22 cellular contexts compared by ENCODE assay signal in the genomic region with DNA sequence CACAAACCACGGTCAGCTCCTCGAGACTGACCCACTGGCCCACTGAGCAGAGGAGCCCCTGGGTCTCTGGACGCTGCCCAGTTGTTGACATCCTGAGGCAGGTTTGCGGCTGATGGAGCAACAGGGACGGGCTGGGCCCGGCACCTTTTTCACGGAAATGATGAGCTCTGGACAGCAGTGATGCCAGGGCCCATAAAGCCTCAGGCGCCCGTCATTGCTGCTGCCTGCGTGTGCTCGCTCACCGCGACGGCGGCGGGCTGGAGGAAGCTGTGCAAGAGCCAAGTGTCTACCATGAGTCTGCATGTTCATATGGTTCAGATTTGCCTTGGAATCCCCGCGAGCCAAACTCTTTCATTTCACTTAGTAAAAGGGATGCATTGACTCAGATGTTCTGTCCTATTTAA. TPM values are rescaled to one million over a fixed set of nuclear protein-coding genes. Genes with fewer than 3 reads are reported as not detected.
DNase-seq lines count a peak whose midpoint lies in the region; ATAC-seq and TF ChIP-seq lines count a peak whose summit lies in the region.
"Had no signal": no experiment of that assay in that cellular context is flagged by ENCODE, and none has a peak within 500 bp of the region (broad histone marks: within the 10 kb centered on the region; RNA-seq: fewer than 3 reads in every experiment).

No MANE protein-coding gene starts in this region.

- POLR2A ChIA-PET in BJ (lab: Charles Lee) = interaction anchor here (0.6 to 1.1 kb wide), 2 partner anchors 31 to 245 kb away, joined by 3 to 7 read pairs; a partner anchor contains a TSS

- H3K4me3 Mint-ChIP-seq in activated CD8-positive, alpha-beta memory T cell treated with anti-CD3 and anti-CD28 coated beads, Interleukin-2, amount 10 ng/mL, durations not matched to agents 7 days and 5 days = no peak overlapping the region
- H3K4me3 Mint-ChIP-seq: activated CD4-positive, alpha-beta T cell treated with anti-CD3 and anti-CD28 coated beads, Interleukin-2, amount 10 ng/mL, durations not matched to agents 24 days and 14 days; memory B cell; naive thymus-derived CD8-positive, alpha-beta T cell; stimulated activated naive CD8-positive, alpha-beta T cell treated with anti-CD3 and anti-CD28 coated beads, Interleukin-15, amount 100 ng/mL, for 72 hours had no signal

- CTCF ChIA-PET in BJ (lab: Yijun Ruan, JAX) = interaction anchor here (1.0 to 1.1 kb wide), 3 partner anchors 16 to 163 kb away, joined by 3 to 4 read pairs (median 3); no protein-coding TSS in a partner anchor
- CTCF ChIA-PET in activated CD8-positive, alpha-beta memory T cell treated with anti-CD3 and anti-CD28 coated beads, Interleukin-2, amount 10 ng/mL, durations not matched to agents 7 days and 5 days (lab: Charles Lee) = no interaction called here

- no peaks in the 10 kb centered on the region for H3K36me3 ChIP-seq in BJ (ENCODE audit: control insufficient read depth, insufficient read depth, low read length)
- H3K36me3 ChIP-seq: gastroesophageal sphincter had no signal

- ATAC-seq in activated CD8-positive, alpha-beta memory T cell treated with anti-CD3 and anti-CD28 coated beads, Interleukin-2, amount 10 ng/mL, durations not matched to agents 7 days and 5 days = no peak
- ATAC-seq: gastroesophageal sphincter; naive thymus-derived CD8-positive, alpha-beta T cell; psoas muscle; stimulated activated naive CD8-positive, alpha-beta T cell treated with anti-CD3 and anti-CD28 coated beads, Interleukin-15, amount 100 ng/mL, for 72 hours had no signal

- no peak for TF ChIP-seq CTCF in BJ (IDR thresholded peaks at IDR 0.05; ENCODE audit: insufficient read depth, low read depth, low read length)
- TF ChIP-seq CTCF in HFF-Myc (IDR thresholded peaks at IDR 0.05; ENCODE audit: low read depth, low read length, missing control alignments) = no peak
- TF ChIP-seq CTCF in epithelial cell of esophagus (IDR thresholded peaks at IDR 0.05; ENCODE audit: insufficient read depth, low read depth, low read length, missing control alignments) = no peak

- H3K9me3 Mint-ChIP-seq in activated CD8-positive, alpha-beta memory T cell treated with anti-CD3 and anti-CD28 coated beads, Interleukin-2, amount 10 ng/mL, durations not matched to agents 7 days and 5 days (ENCODE audit: low read depth) = no peaks in the 10 kb centered on the region
- H3K9me3 Mint-ChIP-seq: activated CD4-positive, alpha-beta T cell treated with anti-CD3 and anti-CD28 coated beads, Interleukin-2, amount 10 ng/mL, durations not matched to agents 24 days and 14 days; memory B cell; naive thymus-derived CD8-positive, alpha-beta T cell; stimulated activated naive CD8-positive, alpha-beta T cell treated with anti-CD3 and anti-CD28 coated beads, Interleukin-15, amount 100 ng/mL, for 72 hours had no signal

- H3K27me3 ChIP-seq in BJ (ENCODE audit: control insufficient read depth, insufficient read depth, low read length) = no peaks in the 10 kb centered on the region
- H3K27me3 ChIP-seq: gastroesophageal sphincter had no signal

- no peak overlapping the region; the same call in 1 of the 2 replicates for H3K4me3 ChIP-seq in BJ (ENCODE audit: low read depth, low read length)
- H3K4me3 ChIP-seq in HFF-Myc (replicated peaks; ENCODE audit: low read depth, low read length) = no peak overlapping the region
- no peak overlapping the region for H3K4me3 ChIP-seq in epithelial cell of esophagus (ENCODE audit: low read length)
- H3K4me3 ChIP-seq: coronary artery, gastroesophageal sphincter, psoas muscle had no signal

- H3K27ac Mint-ChIP-seq in activated CD8-positive, alpha-beta memory T cell treated with anti-CD3 and anti-CD28 coated beads, Interleukin-2, amount 10 ng/mL, durations not matched to agents 7 days and 5 days = no peak overlapping the region
- H3K27ac Mint-ChIP-seq: activated CD4-positive, alpha-beta T cell treated with anti-CD3 and anti-CD28 coated beads, Interleukin-2, amount 10 ng/mL, durations not matched to agents 24 days and 14 days; memory B cell; naive thymus-derived CD8-positive, alpha-beta T cell; stimulated activated naive CD8-positive, alpha-beta T cell treated with anti-CD3 and anti-CD28 coated beads, Interleukin-15, amount 100 ng/mL, for 72 hours had no signal

- DNase-seq in BJ (ENCODE audit: low read depth) = peak; percentile 94
- peak; percentile 74 for DNase-seq in HFF-Myc (ENCODE audit: extremely low read depth, low read depth)
- peak; percentile 16 for DNase-seq in epithelial cell of esophagus (ENCODE audit: low read depth)
- DNase-seq in non-pigmented ciliary epithelial cell (ENCODE audit: low read depth) = peak; percentile 55
- DNase-seq in NCI-H774 (lab: John Stamatoyannopoulos, UW) = no peak
- DNase-seq in SHP77 (lab: John Stamatoyannopoulos, UW) = no peak
- no peak for DNase-seq in HK-2 (ENCODE audit: unreplicated experiment)
- DNase-seq in activated CD8-positive, alpha-beta memory T cell treated with anti-CD3 and anti-CD28 coated beads, Interleukin-2, amount 10 ng/mL, durations not matched to agents 7 days and 5 days = no peak
- DNase-seq: activated CD4-positive, alpha-beta T cell treated with anti-CD3 and anti-CD28 coated beads, Interleukin-2, amount 10 ng/mL, durations not matched to agents 24 days and 14 days; activated effector memory CD4-positive, alpha-beta T cell treated with Interleukin-2 at 50 U/mL for 16 hours; Caco-2; naive thymus-derived CD8-positive, alpha-beta T cell; NCI-H1694; NCI-H748 treated with DMSO at 0.1 percent for 48 hours; psoas muscle; SHP77 treated with DMSO at 0.1 percent for 48 hours; stimulated activated CD4-positive, alpha-beta T cell treated with anti-CD3 and anti-CD28 coated beads, Interleukin-4, amount 100 ng/mL, for 24 hours; stimulated activated naive CD8-positive, alpha-beta T cell treated with anti-CD3 and anti-CD28 coated beads, Interleukin-15, amount 100 ng/mL, for 72 hours; trophoblast cell had no signal

- H3K4me1 Mint-ChIP-seq in activated CD8-positive, alpha-beta memory T cell treated with anti-CD3 and anti-CD28 coated beads, Interleukin-2, amount 10 ng/mL, durations not matched to agents 7 days and 5 days = no peaks in the 10 kb centered on the region
- H3K4me1 Mint-ChIP-seq: activated CD4-positive, alpha-beta T cell treated with anti-CD3 and anti-CD28 coated beads, Interleukin-2, amount 10 ng/mL, durations not matched to agents 24 days and 14 days; memory B cell; stimulated activated naive CD8-positive, alpha-beta T cell treated with anti-CD3 and anti-CD28 coated beads, Interleukin-15, amount 100 ng/mL, for 72 hours had no signal

- H3K36me3 Mint-ChIP-seq in activated CD8-positive, alpha-beta memory T cell treated with anti-CD3 and anti-CD28 coated beads, Interleukin-2, amount 10 ng/mL, durations not matched to agents 7 days and 5 days = no peaks in the 10 kb centered on the region

- H3K27me3 Mint-ChIP-seq in activated CD8-positive, alpha-beta memory T cell treated with anti-CD3 and anti-CD28 coated beads, Interleukin-2, amount 10 ng/mL, durations not matched to agents 7 days and 5 days = no peaks in the 10 kb centered on the region
- H3K27me3 Mint-ChIP-seq: activated CD4-positive, alpha-beta T cell treated with anti-CD3 and anti-CD28 coated beads, Interleukin-2, amount 10 ng/mL, durations not matched to agents 24 days and 14 days; memory B cell; naive thymus-derived CD8-positive, alpha-beta T cell; stimulated activated naive CD8-positive, alpha-beta T cell treated with anti-CD3 and anti-CD28 coated beads, Interleukin-15, amount 100 ng/mL, for 72 hours had no signal

RNA-seq across cellular contexts. Expression of a gene that starts 30.8 kb away (rescaled TPM):
- polyA plus RNA-seq in BJ (2011; rRNA removed) = 109 and 183 TPM in 2 replicates
- polyA minus RNA-seq in BJ (2011; rRNA and poly(A)+ RNA removed) = 126 and 129 TPM in 2 replicates
- not detected for total RNA-seq in activated CD8-positive, alpha-beta memory T cell treated with anti-CD3 and anti-CD28 coated beads, Interleukin-2, amount 10 ng/mL, durations not matched to agents 7 days and 5 days
- total RNA-seq: naive thymus-derived CD8-positive, alpha-beta T cell had no signal

Comparison
In these comparisons a context has a peak if more than half of its experiments do, and no peak if none do; other contexts are left out.
1. DNase-seq: peak in BJ (single experiment), HFF-Myc (single experiment), epithelial cell of esophagus (single experiment) and non-pigmented ciliary epithelial cell (single experiment); none in NCI-H774 (single experiment), SHP77 (0 of 2), HK-2 (single experiment) and activated CD8-positive, alpha-beta memory T cell treated with anti-CD3 and anti-CD28 coated beads, Interleukin-2, amount 10 ng/mL, durations not matched to agents 7 days and 5 days (single experiment).